10 cellular contexts compared by ENCODE assay signal in genomic region chr14:96698846-96699543, GRCh38.
DNase-seq lines count a peak whose midpoint lies in the region; ATAC-seq and TF ChIP-seq lines count a peak whose summit lies in the region.
"Had no signal": no experiment of that assay in that cellular context is flagged by ENCODE, and none has a peak within 500 bp of the region (broad histone marks: within the 10 kb centered on the region; RNA-seq: fewer than 3 reads in every experiment).

No MANE protein-coding gene starts in this region.

- no peak overlapping the region for H3K4me3 ChIP-seq in GM23338

- ATAC-seq in GM23338 (no peak), T-helper 17 cell (peak; percentile 60)

- H2AFZ ChIP-seq in GM23338 = no peak overlapping the region

- peak; percentile 57 to 64 for TF ChIP-seq CTCF in GM23338 (conservative IDR thresholded peaks at IDR 0.05; ENCODE audit: low read depth in 2 of 2)

- H3K4me3 Mint-ChIP-seq in GM23338 = no peak overlapping the region
- H3K4me3 Mint-ChIP-seq in T-helper 17 cell = no peak overlapping the region

- H3K4me2 ChIP-seq in GM23338 = no peak overlapping the region

- H3K79me2 ChIP-seq in GM23338 (replicated peaks; ENCODE audit: insufficient read depth) = no peaks in the 10 kb centered on the region

- H3K27me3 Mint-ChIP-seq in GM23338 (ENCODE audit: insufficient read depth, low read depth, poor library complexity) (peaks cover 3% of the 10 kb centered on the region), T-helper 17 cell (peaks cover 44% of the 10 kb centered on the region)

- no peak overlapping the region for H3K27ac ChIP-seq in GM23338 (ENCODE audit: low read depth)

- H3K36me3 ChIP-seq in GM23338 (ENCODE audit: insufficient read depth) = no peaks in the 10 kb centered on the region

- H3K27me3 ChIP-seq in GM23338 (ENCODE audit: insufficient read depth) = no peaks in the 10 kb centered on the region

- no peaks in the 10 kb centered on the region for H3F3A ChIP-seq in GM23338 (replicated peaks; ENCODE audit: low read depth)

- peaks cover 18% of the 10 kb centered on the region for H3K9me2 ChIP-seq in GM23338 (ENCODE audit: insufficient read depth)

- no peaks in the 10 kb centered on the region for H3K36me3 Mint-ChIP-seq in GM23338 (ENCODE audit: low read depth)
- no peaks in the 10 kb centered on the region for H3K36me3 Mint-ChIP-seq in T-helper 17 cell (ENCODE audit: low read depth)

- H3K9me3 Mint-ChIP-seq in GM23338 = no peaks in the 10 kb centered on the region; the same call in 2 of the 3 replicates

- H3K27ac Mint-ChIP-seq in GM23338 (no peak overlapping the region), T-helper 17 cell (no peak overlapping the region)

- H3K4me1 ChIP-seq in GM23338 (ENCODE audit: insufficient read depth) = peaks cover 5% of the 10 kb centered on the region; the same call in 1 of the 2 replicates

- no peaks in the 10 kb centered on the region for H3K9me3 ChIP-seq in T-helper 17 cell (ENCODE audit: control insufficient read depth, low read length, poor library complexity, severe bottlenecking)

- DNase-seq in activated effector memory CD4-positive, alpha-beta T cell treated with anti-CD3 and anti-CD28 coated beads, Interleukin-2, amount 50 U/mL, for 16 hours = peak; percentile 67
- no peak for DNase-seq in activated effector memory CD4-positive, alpha-beta T cell treated with Interleukin-2 at 50 U/mL for 16 hours
- DNase-seq in GM23338 (ENCODE audit: low spot score) (no peak), T-helper 17 cell (no peak), dermis blood vessel endothelial cell (no peak), NCI-H1048 (lab: John Stamatoyannopoulos, UW) (no peak), putamen (ENCODE audit: low spot score) (no peak)
- DNase-seq in stimulated activated CD4-positive, alpha-beta T cell treated with anti-CD3 and anti-CD28 coated beads, TNF-alpha, amount 100 ng/mL, for 24 hours (ENCODE audit: low read depth in 3 of 3) = peak in 2 of 3 experiments; percentile 2
- DNase-seq: cerebellar nuclear complex, foreskin melanocyte had no signal

- H4K20me1 ChIP-seq in GM23338 (replicated peaks; ENCODE audit: insufficient read depth) = no peaks in the 10 kb centered on the region

- H3K4me1 Mint-ChIP-seq in GM23338 (peaks cover 11% of the 10 kb centered on the region), T-helper 17 cell (no peaks in the 10 kb centered on the region)

TF ChIP-seq in GM23338, 12 proteins besides CTCF, POLR2A, EP300 and RAD21 (continues in another document):
- TF ChIP-seq STAT1 (IDR thresholded peaks at IDR 0.05; ENCODE audit: unreplicated experiment) = no peak
- TF ChIP-seq ZNF331 (CRISPR knock-in tag; IDR thresholded peaks at IDR 0.05; ENCODE audit: low read depth) = no peak
- no peak for TF ChIP-seq EZH2 (IDR thresholded peaks at IDR 0.05; ENCODE audit: low read depth, unreplicated experiment)
- TF ChIP-seq, protein P1, sequence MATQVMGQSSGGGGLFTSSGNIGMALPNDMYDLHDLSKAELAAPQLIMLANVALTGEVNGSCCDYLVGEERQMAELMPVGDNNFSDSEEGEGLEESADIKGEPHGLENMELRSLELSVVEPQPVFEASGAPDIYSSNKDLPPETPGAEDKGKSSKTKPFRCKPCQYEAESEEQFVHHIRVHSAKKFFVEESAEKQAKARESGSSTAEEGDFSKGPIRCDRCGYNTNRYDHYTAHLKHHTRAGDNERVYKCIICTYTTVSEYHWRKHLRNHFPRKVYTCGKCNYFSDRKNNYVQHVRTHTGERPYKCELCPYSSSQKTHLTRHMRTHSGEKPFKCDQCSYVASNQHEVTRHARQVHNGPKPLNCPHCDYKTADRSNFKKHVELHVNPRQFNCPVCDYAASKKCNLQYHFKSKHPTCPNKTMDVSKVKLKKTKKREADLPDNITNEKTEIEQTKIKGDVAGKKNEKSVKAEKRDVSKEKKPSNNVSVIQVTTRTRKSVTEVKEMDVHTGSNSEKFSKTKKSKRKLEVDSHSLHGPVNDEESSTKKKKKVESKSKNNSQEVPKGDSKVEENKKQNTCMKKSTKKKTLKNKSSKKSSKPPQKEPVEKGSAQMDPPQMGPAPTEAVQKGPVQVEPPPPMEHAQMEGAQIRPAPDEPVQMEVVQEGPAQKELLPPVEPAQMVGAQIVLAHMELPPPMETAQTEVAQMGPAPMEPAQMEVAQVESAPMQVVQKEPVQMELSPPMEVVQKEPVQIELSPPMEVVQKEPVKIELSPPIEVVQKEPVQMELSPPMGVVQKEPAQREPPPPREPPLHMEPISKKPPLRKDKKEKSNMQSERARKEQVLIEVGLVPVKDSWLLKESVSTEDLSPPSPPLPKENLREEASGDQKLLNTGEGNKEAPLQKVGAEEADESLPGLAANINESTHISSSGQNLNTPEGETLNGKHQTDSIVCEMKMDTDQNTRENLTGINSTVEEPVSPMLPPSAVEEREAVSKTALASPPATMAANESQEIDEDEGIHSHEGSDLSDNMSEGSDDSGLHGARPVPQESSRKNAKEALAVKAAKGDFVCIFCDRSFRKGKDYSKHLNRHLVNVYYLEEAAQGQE (IDR thresholded peaks at IDR 0.05; ENCODE audit: unreplicated experiment) = no peak
- TF ChIP-seq ZNF462 (CRISPR knock-in tag; IDR thresholded peaks at IDR 0.05) = no peak
- no peak for TF ChIP-seq NANOG (IDR thresholded peaks at IDR 0.05; ENCODE audit: borderline replicate concordance)
- TF ChIP-seq ETS1 (IDR thresholded peaks at IDR 0.05) = no peak
- no peak for TF ChIP-seq POLR2AphosphoS5 (IDR thresholded peaks at IDR 0.05; ENCODE audit: low read depth)
- TF ChIP-seq CREB1 (CRISPR knock-in tag; IDR thresholded peaks at IDR 0.05; ENCODE audit: low read depth) = no peak
- no peak for TF ChIP-seq ZNF114 (CRISPR knock-in tag; IDR thresholded peaks at IDR 0.05)
- no peak for TF ChIP-seq JUNB (IDR thresholded peaks at IDR 0.05; ENCODE audit: unreplicated experiment)

Comparison
In these comparisons a context has a peak if more than half of its experiments do, and no peak if none do; other contexts are left out.
1. DNase-seq: peak in activated effector memory CD4-positive, alpha-beta T cell treated with anti-CD3 and anti-CD28 coated beads, Interleukin-2, amount 50 U/mL, for 16 hours (single experiment) and stimulated activated CD4-positive, alpha-beta T cell treated with anti-CD3 and anti-CD28 coated beads, TNF-alpha, amount 100 ng/mL, for 24 hours (2 of 3); none in activated effector memory CD4-positive, alpha-beta T cell treated with Interleukin-2 at 50 U/mL for 16 hours (single experiment), GM23338 (single experiment), T-helper 17 cell (0 of 3), dermis blood vessel endothelial cell (single experiment), NCI-H1048 (single experiment) and putamen (single experiment).